ENCODE assay signal across 8 cellular contexts in genomic region chr16:69057400-69058378, GRCh38. TPM values are rescaled to one million over a fixed set of nuclear protein-coding genes. Genes with fewer than 3 reads are reported as not detected.
DNase-seq lines count a peak whose midpoint lies in the region; ATAC-seq and TF ChIP-seq lines count a peak whose summit lies in the region.

No MANE protein-coding gene starts in this region.

- no peaks in the 10 kb centered on the region for H3K9me3 ChIP-seq in WERI-Rb-1 (ENCODE audit: severe bottlenecking)
- no peaks in the 10 kb centered on the region for H3K9me3 ChIP-seq in lower lobe of right lung
- H3K9me3 ChIP-seq in CD4-positive, alpha-beta T cell (ENCODE audit: control insufficient read depth, low read length): no peaks in the 10 kb centered on the region

- H3K4me3 Mint-ChIP-seq in CD4-positive, alpha-beta T cell: no peak overlapping the region

- peak overlapping the region; percentile 40; the same call in 1 of the 2 replicates for H3K27ac ChIP-seq in HL-60 (replicated peaks)
- peak overlapping the region; percentile 9; the same call in 1 of the 2 replicates for H3K27ac ChIP-seq in WERI-Rb-1
- no peak overlapping the region for H3K27ac ChIP-seq in lower lobe of right lung
- H3K27ac ChIP-seq in CD4-positive, alpha-beta T cell (ENCODE audit: low read depth, low read length): no peak overlapping the region

- peak; percentile 7 for DNase-seq in COLO668 (lab: John Stamatoyannopoulos, UW; ENCODE audit: unreplicated experiment)
- DNase-seq in HL-60 (ENCODE audit: low read depth in 1 of 2, low spot score in 1 of 2): peak in 1 of 2 experiments; percentile 73
- DNase-seq in WERI-Rb-1: peak; percentile 43
- no peak for DNase-seq in lower lobe of right lung
- no peak for DNase-seq in CD4-positive, alpha-beta T cell
- DNase-seq in NCI-H1930 (lab: John Stamatoyannopoulos, UW): no peak

- H3K4me1 ChIP-seq in lower lobe of right lung: no peaks in the 10 kb centered on the region

- H3K36me3 ChIP-seq in WERI-Rb-1 (no peaks in the 10 kb centered on the region), lower lobe of right lung (no peaks in the 10 kb centered on the region)

- H3K4me1 Mint-ChIP-seq in CD4-positive, alpha-beta T cell (ENCODE audit: low read depth): no peaks in the 10 kb centered on the region

- H3K4me3 ChIP-seq in HL-60 (replicated peaks; ENCODE audit: insufficient read depth, low read length): no peak overlapping the region
- H3K4me3 ChIP-seq in WERI-Rb-1 (ENCODE audit: low read depth, low read length): no peak overlapping the region
- no peak overlapping the region for H3K4me3 ChIP-seq in lower lobe of right lung

- no peak overlapping the region for H3K27ac Mint-ChIP-seq in CD4-positive, alpha-beta T cell

- peaks cover 23% of the 10 kb centered on the region for H3K36me3 Mint-ChIP-seq in CD4-positive, alpha-beta T cell (ENCODE audit: low read depth)

- ATAC-seq in lower lobe of right lung (peak; percentile 72 to 77), GM19351 (IDR thresholded peaks at IDR 0.05; ENCODE audit: unreplicated experiment) (no peak), HG03045 (IDR thresholded peaks at IDR 0.05; ENCODE audit: unreplicated experiment) (no peak)
- no peak for ATAC-seq in CD4-positive, alpha-beta T cell (ENCODE audit: poor library complexity)

- H3K27me3 ChIP-seq in HL-60 (ENCODE audit: insufficient read depth, poor library complexity, severe bottlenecking) (no peaks in the 10 kb centered on the region), WERI-Rb-1 (ENCODE audit: insufficient read depth, low read depth, severe bottlenecking) (no peaks in the 10 kb centered on the region), lower lobe of right lung (ENCODE audit: low read depth) (no peaks in the 10 kb centered on the region)
- no peaks in the 10 kb centered on the region for H3K27me3 ChIP-seq in CD4-positive, alpha-beta T cell (ENCODE audit: control insufficient read depth, insufficient read depth, low read length)

- TF ChIP-seq CTCF in HL-60 (IDR thresholded peaks at IDR 0.05; ENCODE audit: insufficient read depth, low read length) (no peak), WERI-Rb-1 (IDR thresholded peaks at IDR 0.05; ENCODE audit: low read depth, low read length) (no peak), lower lobe of right lung (IDR thresholded peaks at IDR 0.05) (no peak)
- TF ChIP-seq CTCF in CD4-positive, alpha-beta T cell (IDR thresholded peaks at IDR 0.05): no peak

- intact Hi-C loops in lower lobe of right lung (cut with DNase I): no loop called here
- intact Hi-C loops in CD4-positive, alpha-beta T cell (cut with DNase I, micrococcal nuclease): no loop called here

- no peaks in the 10 kb centered on the region for H3K9me3 Mint-ChIP-seq in CD4-positive, alpha-beta T cell

- CTCF ChIA-PET in CD4-positive, alpha-beta T cell (lab: Charles Lee): interaction anchor here (0.6 kb wide), 1 partner anchor 1355 kb away, joined by 3 read pairs; no protein-coding TSS in a partner anchor

- no peaks in the 10 kb centered on the region for H3K27me3 Mint-ChIP-seq in CD4-positive, alpha-beta T cell

- POLR2A ChIA-PET in CD4-positive, alpha-beta T cell (lab: Charles Lee): no interaction called here

RNA-seq across cellular contexts. Expression of gene HAS3, which starts 47.8 kb away (rescaled TPM):
- 12.6 TPM for total RNA-seq in lower lobe of right lung
- 1 to 10 TPM; 3.2 to 3.4 TPM for total RNA-seq in CD4-positive, alpha-beta T cell

Comparison
In these comparisons a context has a peak if more than half of its experiments do, and no peak if none do; other contexts are left out.
1. DNase-seq: peak in COLO668 (single experiment) and WERI-Rb-1 (single experiment); none in lower lobe of right lung (single experiment), CD4-positive, alpha-beta T cell (0 of 10) and NCI-H1930 (0 of 2).
2. H3K27ac ChIP-seq: peak in HL-60 (single experiment) and WERI-Rb-1 (single experiment); none in lower lobe of right lung (single experiment) and CD4-positive, alpha-beta T cell (single experiment).
3. ATAC-seq: peak in lower lobe of right lung (2 of 2); none in CD4-positive, alpha-beta T cell (single experiment), GM19351 (single experiment) and HG03045 (single experiment).